Comparison of ENCODE assay signal across 10 cellular contexts in the genomic region with DNA sequence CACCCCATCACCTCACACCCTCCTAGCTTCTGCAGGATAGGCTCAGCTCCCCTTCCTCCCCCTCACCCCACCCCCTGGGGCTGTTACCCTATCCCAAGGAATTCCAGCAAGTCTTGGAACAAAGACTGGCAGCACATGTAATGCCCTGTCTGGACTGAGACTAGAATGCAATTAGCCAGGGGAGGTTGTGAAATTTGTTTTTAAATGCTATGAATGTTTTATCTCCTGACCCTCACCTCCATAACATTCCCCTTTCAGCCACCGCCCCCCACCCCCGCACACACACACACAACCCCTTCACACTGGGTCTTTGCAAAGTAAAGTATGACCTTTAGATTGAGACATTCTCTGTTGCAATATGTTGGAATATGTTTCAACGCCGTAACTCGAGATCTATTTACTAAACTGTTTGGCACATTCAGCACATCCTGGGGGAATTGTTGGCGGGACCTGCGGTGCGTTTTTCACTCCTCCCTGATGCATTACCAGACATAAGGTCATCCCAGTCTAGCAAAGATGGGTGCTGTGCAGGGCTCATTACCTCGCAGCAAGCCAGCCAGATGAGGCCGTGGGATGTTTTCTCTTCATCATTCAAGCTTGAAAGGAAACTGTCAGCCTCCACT.
DNase-seq lines count a peak whose midpoint lies in the region; ATAC-seq and TF ChIP-seq lines count a peak whose summit lies in the region.
"Had no signal": no experiment of that assay in that cellular context is flagged by ENCODE, and none has a peak within 500 bp of the region (broad histone marks: within the 10 kb centered on the region; RNA-seq: fewer than 3 reads in every experiment).

No MANE protein-coding gene starts in this region.

- no peaks in the 10 kb centered on the region for H3K36me3 ChIP-seq in testis (ENCODE audit: low read depth, missing control alignments)

- in situ Hi-C loops in GM13977 (cut with MboI; ENCODE audit: low pct_unique_long_range_greater_than_20kb, low sequenced_read_pairs, unreplicated experiment), result no loop called here

- 12 to 19% methylated on average over 10 of the region's 10 CpGs for WGBS in testis, 2 donors

- no peaks in the 10 kb centered on the region for H3K9me3 ChIP-seq in testis

- H3K27ac Mint-ChIP-seq in brain, result peak overlapping the region; percentile 73 to 84 (median 79)
- H3K27ac Mint-ChIP-seq in activated T-cell treated with anti-CD3 and anti-CD28 coated beads, Interleukin-2, amount 50 U/mL, for 24 hours, result no peak overlapping the region

- intact Hi-C loops in testis (cut with DNase I; ENCODE audit: low total_unique reads), result no loop called here

- TF ChIP-seq CTCF in brain (conservative IDR thresholded peaks at IDR 0.05) (no peak), testis (IDR thresholded peaks at IDR 0.05) (no peak), GM13977 (IDR thresholded peaks at IDR 0.05; ENCODE audit: extremely low read depth, insufficient read depth, missing control alignments) (no peak)

- H3K36me3 Mint-ChIP-seq in brain, result no peaks in the 10 kb centered on the region
- H3K36me3 Mint-ChIP-seq in activated T-cell treated with anti-CD3 and anti-CD28 coated beads, Interleukin-2, amount 50 U/mL, for 24 hours (ENCODE audit: low read depth), result no peaks in the 10 kb centered on the region

- no peak for ATAC-seq in HG03045 (IDR thresholded peaks at IDR 0.05; ENCODE audit: unreplicated experiment)

- H3K4me3 Mint-ChIP-seq in brain, result peak overlapping the region in 2 of 5 experiments; percentile 28 to 42
- no peak overlapping the region for H3K4me3 Mint-ChIP-seq in activated T-cell treated with anti-CD3 and anti-CD28 coated beads, Interleukin-2, amount 50 U/mL, for 24 hours

- H3K27ac ChIP-seq in testis, result no peak overlapping the region

- H3K4me1 Mint-ChIP-seq in brain, result peaks cover 83% of the 10 kb centered on the region
- H3K4me1 Mint-ChIP-seq in activated T-cell treated with anti-CD3 and anti-CD28 coated beads, Interleukin-2, amount 50 U/mL, for 24 hours (ENCODE audit: low read depth), result no peaks in the 10 kb centered on the region

- DNase-seq in NCI-H1092 (lab: John Stamatoyannopoulos, UW) (peak; percentile 27), kidney glomerular epithelial cell (lab: John Stamatoyannopoulos, UW) (peak; percentile 98), testis (peak; percentile 51), GM13977 (ENCODE audit: low spot score) (no peak), NCI-H510A treated with DMSO at 0.1 percent for 48 hours (lab: John Stamatoyannopoulos, UW) (no peak)
- no peak for DNase-seq in activated T-cell treated with anti-CD3 and anti-CD28 coated beads, Interleukin-2, amount 50 U/mL, for 24 hours
- DNase-seq: activated CD4-positive, alpha-beta T cell treated with anti-CD3 and anti-CD28 coated beads for 48 hours; effector CD8-positive, alpha-beta T cell had no signal

- peaks cover 3% of the 10 kb centered on the region for H3K27me3 Mint-ChIP-seq in brain
- peaks cover 4% of the 10 kb centered on the region for H3K27me3 Mint-ChIP-seq in activated T-cell treated with anti-CD3 and anti-CD28 coated beads, Interleukin-2, amount 50 U/mL, for 24 hours

- H3K27me3 ChIP-seq in testis, result no peaks in the 10 kb centered on the region

- TF ChIP-seq POLR2A in testis (IDR thresholded peaks at IDR 0.05), result no peak

- H3K4me3 ChIP-seq in testis, result no peak overlapping the region

- peaks cover 16% of the 10 kb centered on the region for H3K4me1 ChIP-seq in testis

- H3K9me3 Mint-ChIP-seq in brain, result no peaks in the 10 kb centered on the region
- H3K9me3 Mint-ChIP-seq in activated T-cell treated with anti-CD3 and anti-CD28 coated beads, Interleukin-2, amount 50 U/mL, for 24 hours, result no peaks in the 10 kb centered on the region

Comparison
In these comparisons a context has a peak if more than half of its experiments do, and no peak if none do; other contexts are left out.
1. DNase-seq: peak in NCI-H1092 (single experiment), kidney glomerular epithelial cell (single experiment) and testis (single experiment); none in GM13977 (single experiment), activated T-cell treated with anti-CD3 and anti-CD28 coated beads, Interleukin-2, amount 50 U/mL, for 24 hours (single experiment) and NCI-H510A treated with DMSO at 0.1 percent for 48 hours (single experiment).